ENCODE assay signal across 17 cellular contexts in genomic region chr12:26205298-26205697, GRCh38. TPM values are rescaled to one million over a fixed set of nuclear protein-coding genes. Genes with fewer than 3 reads are reported as not detected.
"Had no signal": no experiment of that assay in that cellular context is flagged by ENCODE, and none has a peak within 500 bp of the region (broad histone marks: within the 10 kb centered on the region; RNA-seq: fewer than 3 reads in every experiment).

No MANE protein-coding gene starts in this region.

- H3K9me3 ChIP-seq: esophagus squamous epithelium had no signal

- H3K27ac Mint-ChIP-seq: activated naive CD8-positive, alpha-beta T cell treated with anti-CD3 and anti-CD28 coated beads for 36 hours; immature natural killer cell; natural killer cell treated with Interleukin-12 subunit alpha and Interleukin-12 subunit beta and Interleukin-15 and Interleukin-18, amount 100 ng/mL, for 72 hours; type B pancreatic cell had no signal

- H3K36me3 Mint-ChIP-seq: activated naive CD8-positive, alpha-beta T cell treated with anti-CD3 and anti-CD28 coated beads for 36 hours; immature natural killer cell; natural killer cell treated with Interleukin-12 subunit alpha and Interleukin-12 subunit beta and Interleukin-15 and Interleukin-18, amount 100 ng/mL, for 72 hours had no signal

- H3K4me3 Mint-ChIP-seq: activated naive CD8-positive, alpha-beta T cell treated with anti-CD3 and anti-CD28 coated beads for 36 hours; immature natural killer cell; natural killer cell treated with Interleukin-12 subunit alpha and Interleukin-12 subunit beta and Interleukin-15 and Interleukin-18, amount 100 ng/mL, for 72 hours; type B pancreatic cell had no signal

- H3K9me3 Mint-ChIP-seq: immature natural killer cell had no signal

- H3K36me3 ChIP-seq: brain microvascular endothelial cell, esophagus squamous epithelium had no signal

- DNase-seq: activated CD4-positive, alpha-beta T cell treated with anti-CD3 and anti-CD28 coated beads, Interleukin-2, amount 50 U/mL, for 4 hours; activated gamma-delta T cell treated with Interleukin-2 at 50 U/mL for 16 hours; activated naive CD8-positive, alpha-beta T cell treated with anti-CD3 and anti-CD28 coated beads for 36 hours; brain microvascular endothelial cell; cerebellar nuclear complex; effector memory CD4-positive, alpha-beta T cell; esophagus squamous epithelium; immature natural killer cell; kidney glomerular epithelial cell; stimulated activated CD4-positive, alpha-beta T cell treated with anti-CD3 and anti-CD28 coated beads, Interleukin-12 subunit alpha, Interleukin-12 subunit beta, amount 100 ng/mL, for 4 hours; stimulated activated CD4-positive, alpha-beta T cell treated with anti-CD3 and anti-CD28 coated beads, Interleukin-1b, Interleukin-23, amount 100 ng/mL, for 48 hours; stimulated activated CD8-positive, alpha-beta memory T cell treated with anti-CD3 and anti-CD28 coated beads, Interleukin-4, amount 100 ng/mL, for 48 hours; stimulated activated naive CD8-positive, alpha-beta T cell treated with anti-CD3 and anti-CD28 coated beads, Interleukin-15, Interleukin-2, amounts not matched to agents 100 U/mL and 50 U/mL, for 24 hours had no signal

- H3K27ac ChIP-seq: brain microvascular endothelial cell, esophagus squamous epithelium had no signal

- H3K4me1 Mint-ChIP-seq: activated naive CD8-positive, alpha-beta T cell treated with anti-CD3 and anti-CD28 coated beads for 36 hours; immature natural killer cell had no signal

- ATAC-seq: natural killer cell treated with Interleukin-12 subunit alpha and Interleukin-12 subunit beta and Interleukin-15 and Interleukin-18, amount 100 ng/mL, for 72 hours; stimulated activated naive CD8-positive, alpha-beta T cell treated with anti-CD3 and anti-CD28 coated beads, Interleukin-15, Interleukin-2, amounts not matched to agents 100 U/mL and 50 U/mL, for 24 hours had no signal

- H3K27me3 ChIP-seq: brain microvascular endothelial cell, esophagus squamous epithelium had no signal

RNA-seq across cellular contexts. Expression of gene SSPN, which starts 9.9 kb away (rescaled TPM):
- total RNA-seq: activated CD8-positive, alpha-beta memory T cell treated with anti-CD3 and anti-CD28 coated beads for 36 hours; activated naive CD8-positive, alpha-beta T cell treated with anti-CD3 and anti-CD28 coated beads for 36 hours; T-helper 2 cell treated with Interferon-gamma antibody and Interleukin-4, amounts not matched to agents 100 ng/mL and 5 ng/mL, for 36 hours had no signal
